In genomic region chr10:22003964-22004281, GRCh38 we compare ENCODE assay signal across 7 cellular contexts. TPM values are rescaled to one million over a fixed set of nuclear protein-coding genes. Genes with fewer than 3 reads are reported as not detected.
DNase-seq lines count a peak whose midpoint lies in the region; ATAC-seq, FAIRE-seq and TF ChIP-seq lines count a peak whose summit lies in the region.

No MANE protein-coding gene starts in this region.

- no peak for DNase-seq in SJCRH30
- DNase-seq in GM19239 (ENCODE audit: insufficient read length, low spot score), result no peak

- ATAC-seq in GM21619 (IDR thresholded peaks at IDR 0.05; ENCODE audit: unreplicated experiment) (peak; percentile 0), gastroesophageal sphincter (no peak), HG03108 (IDR thresholded peaks at IDR 0.05; ENCODE audit: unreplicated experiment) (no peak), HG02884 (IDR thresholded peaks at IDR 0.05; ENCODE audit: unreplicated experiment) (no peak)

- no peaks in the 10 kb centered on the region for H3K36me3 ChIP-seq in SJCRH30
- no peaks in the 10 kb centered on the region for H3K36me3 ChIP-seq in gastroesophageal sphincter
- H3K36me3 ChIP-seq in stomach smooth muscle (ENCODE audit: control insufficient read depth in 2 of 2, insufficient read depth in 2 of 2, low read length in 2 of 2), result no peaks in the 10 kb centered on the region

- no peaks in the 10 kb centered on the region for H3K27me3 ChIP-seq in SJCRH30
- H3K27me3 ChIP-seq in gastroesophageal sphincter, result no peaks in the 10 kb centered on the region
- no peaks in the 10 kb centered on the region for H3K27me3 ChIP-seq in stomach smooth muscle (ENCODE audit: control insufficient read depth in 1 of 2, insufficient read depth in 2 of 2, low read length in 2 of 2)

- H3K4me3 ChIP-seq in SJCRH30 (peak overlapping the region; percentile 78), gastroesophageal sphincter (peak overlapping the region; percentile 55 to 89), stomach smooth muscle (ENCODE audit: low read length in 2 of 2) (peak overlapping the region; percentile 85 to 91)

- no peak for TF ChIP-seq CTCF in gastroesophageal sphincter (IDR thresholded peaks at IDR 0.05)

- H3K9me3 ChIP-seq in SJCRH30 (replicated peaks) (no peaks in the 10 kb centered on the region), gastroesophageal sphincter (no peaks in the 10 kb centered on the region), stomach smooth muscle (ENCODE audit: control insufficient read depth in 2 of 2, low read length in 2 of 2) (no peaks in the 10 kb centered on the region)

- H3K4me1 ChIP-seq in SJCRH30, result no peaks in the 10 kb centered on the region
- peaks cover 0 to 24% (median 5%) of the 10 kb centered on the region in 3 donors for H3K4me1 ChIP-seq in gastroesophageal sphincter
- H3K4me1 ChIP-seq in stomach smooth muscle (ENCODE audit: control insufficient read depth, insufficient read depth, low read length), result no peaks in the 10 kb centered on the region

- peak overlapping the region; percentile 68 to 92 for H3K9ac ChIP-seq in stomach smooth muscle (ENCODE audit: low read length in 2 of 2)

- no peak for FAIRE-seq in GM19239 (lab: Jason Lieb, UNC)

- H3K27ac ChIP-seq in SJCRH30 (peak overlapping the region; percentile 54; the same call in 1 of the 2 replicates), gastroesophageal sphincter (peak overlapping the region; percentile 81 to 99 (median 97)), stomach smooth muscle (ENCODE audit: low read length) (peak overlapping the region; percentile 84)

- 0% methylated on average over 2 of the region's 2 CpGs; no CpG with 5 or more reads in 1 of the 2 donors for WGBS in gastroesophageal sphincter (ENCODE audit: low coverage in 1 of 2), 2 donors

- no peak for TF ChIP-seq EP300 in gastroesophageal sphincter (IDR thresholded peaks at IDR 0.05)

- TF ChIP-seq POLR2A in gastroesophageal sphincter (IDR thresholded peaks at IDR 0.05), result no peak

RNA-seq across cellular contexts. Expression of gene DNAJC1, which starts 0.4 kb away (rescaled TPM):
- total RNA-seq in SJCRH30 (2014; rRNA removed; shearing (Covaris generic)), result 11.4 and 12.0 TPM in 2 replicates
- 10 to 100 TPM; 40.8 to 87.0 (median 65.4) TPM for total RNA-seq in gastroesophageal sphincter
